ENCODE assay signal across 1 cellular context in genomic region chr20:5119435-5120188, GRCh38.
TF ChIP-seq lines count a peak whose summit lies in the region.

Gene PCNA (minus strand): TSS chr20:5119958. CDS start chr20:5119798, 160 bp downstream.

TF ChIP-seq in GM12878, 131 proteins besides CTCF, POLR2A, EP300 and RAD21 (continued from another document and continues in another):
- TF ChIP-seq PRDM15 (CRISPR knock-in tag; IDR thresholded peaks at IDR 0.05), result no peak
- peak; percentile 89 for TF ChIP-seq CREM (IDR thresholded peaks at IDR 0.05; ENCODE audit: low read depth)
- TF ChIP-seq ELK1 (IDR thresholded peaks at IDR 0.05; ENCODE audit: low read depth, low read length), result no peak
- no peak; the same call in 1 of the 2 replicates for TF ChIP-seq TBL1XR1 (IDR thresholded peaks at IDR 0.05; ENCODE audit: low read depth, low read length)
- no peak for TF ChIP-seq HDAC6 (IDR thresholded peaks at IDR 0.05; ENCODE audit: unreplicated experiment)
- TF ChIP-seq ZBTB11 (CRISPR knock-in tag; IDR thresholded peaks at IDR 0.05), result no peak
- peak; percentile 84 for TF ChIP-seq MAX (IDR thresholded peaks at IDR 0.05; ENCODE audit: low read depth, low read length)
- TF ChIP-seq PBX3 (IDR thresholded peaks at IDR 0.05; ENCODE audit: insufficient replicate concordance, low read depth, low read length), result peak; percentile 35
- TF ChIP-seq MEF2B (IDR thresholded peaks at IDR 0.05; ENCODE audit: partially characterized antibody, poor library complexity, severe bottlenecking), result no peak
- TF ChIP-seq CEBPB (IDR thresholded peaks at IDR 0.05; ENCODE audit: borderline replicate concordance in 1 of 2, low read depth in 2 of 2, low read length in 2 of 2), result no peak
- 0 out of 2 replicates have a peak, but pooled peaks have one; percentile 36 for TF ChIP-seq NFIC (IDR thresholded peaks at IDR 0.05; ENCODE audit: low read depth, low read length)
- TF ChIP-seq MEF2A (IDR thresholded peaks at IDR 0.05; ENCODE audit: insufficient read depth, low read depth, low read length), result no peak
- no peak for TF ChIP-seq ZNF622 (IDR thresholded peaks at IDR 0.05)
- TF ChIP-seq SMAD5 (IDR thresholded peaks at IDR 0.05; ENCODE audit: low read depth), result peak; percentile 96
- peak; percentile 9; the same call in 1 of the 2 replicates for TF ChIP-seq SIN3A (IDR thresholded peaks at IDR 0.05; ENCODE audit: low read depth, low read length)
- TF ChIP-seq FOXM1 (IDR thresholded peaks at IDR 0.05; ENCODE audit: low read depth, low read length), result 0 out of 2 replicates have a peak, but pooled peaks have one; percentile 18
- TF ChIP-seq MTA3 (IDR thresholded peaks at IDR 0.05; ENCODE audit: borderline replicate concordance, low read length), result no peak; the same call in 1 of the 2 replicates
- TF ChIP-seq PML (IDR thresholded peaks at IDR 0.05; ENCODE audit: low read length), result peak; percentile 98
- no peak; the same call in 1 of the 3 replicates for TF ChIP-seq POU2F2 (IDR thresholded peaks at IDR 0.05; ENCODE audit: borderline replicate concordance, low read depth, low read length)
- 0 out of 2 replicates have a peak, but pooled peaks have one; percentile 46 for TF ChIP-seq STAT1 (conservative IDR thresholded peaks at IDR 0.05)
- TF ChIP-seq RCOR1 (conservative IDR thresholded peaks at IDR 0.05; ENCODE audit: low read depth, low read length), result no peak
- peak; percentile 89 for TF ChIP-seq MLLT1 (IDR thresholded peaks at IDR 0.05)
- peak; percentile 8; the same call in 1 of the 2 replicates for TF ChIP-seq YY1 (IDR thresholded peaks at IDR 0.05; ENCODE audit: low read depth, low read length)
- TF ChIP-seq FOXK2 (IDR thresholded peaks at IDR 0.05), result no peak
- peak; percentile 56; the same call in 1 of the 2 replicates for TF ChIP-seq NR2F1 (conservative IDR thresholded peaks at IDR 0.05)
- TF ChIP-seq POLR2AphosphoS5 (IDR thresholded peaks at IDR 0.05; ENCODE audit: low read length), result peak; percentile 99
- TF ChIP-seq IRF5 (IDR thresholded peaks at IDR 0.05; ENCODE audit: borderline replicate concordance), result no peak
- peak; percentile 75 for TF ChIP-seq SMARCA5 (IDR thresholded peaks at IDR 0.05)
- TF ChIP-seq ZSCAN29 (IDR thresholded peaks at IDR 0.05), result no peak
- TF ChIP-seq PAX5 (IDR thresholded peaks at IDR 0.05; ENCODE audit: borderline replicate concordance, low read depth, low read length), result peak; percentile 63; the same call in 1 of the 2 replicates
- no peak for TF ChIP-seq NR2C2 (IDR thresholded peaks at IDR 0.05; ENCODE audit: borderline replicate concordance, control insufficient read depth, insufficient read length, low read depth)
- no peak for TF ChIP-seq SREBF1 (IDR thresholded peaks at IDR 0.05; ENCODE audit: low read length)
- no peak for TF ChIP-seq JUNB (IDR thresholded peaks at IDR 0.05)
- 0 out of 2 replicates have a peak, but pooled peaks have one; percentile 85 for TF ChIP-seq CHD1 (IDR thresholded peaks at IDR 0.05; ENCODE audit: low read depth, low read length)
- no peak for TF ChIP-seq ZNF592 (IDR thresholded peaks at IDR 0.05)
- no peak for TF ChIP-seq E4F1 (IDR thresholded peaks at IDR 0.05; ENCODE audit: borderline replicate concordance, partially characterized antibody)
- TF ChIP-seq ATF2 (IDR thresholded peaks at IDR 0.05; ENCODE audit: low read length), result no peak
- TF ChIP-seq RUNX3 (IDR thresholded peaks at IDR 0.05; ENCODE audit: low read length), result peak; percentile 53
